Comparison of ENCODE assay signal across 24 cellular contexts in genomic region chr20:2300420-2300819, GRCh38. TPM values are rescaled to one million over a fixed set of nuclear protein-coding genes. Genes with fewer than 3 reads are reported as not detected.
DNase-seq lines count a peak whose midpoint lies in the region; ATAC-seq and TF ChIP-seq lines count a peak whose summit lies in the region.
"Had no signal": no experiment of that assay in that cellular context is flagged by ENCODE, and none has a peak within 500 bp of the region (broad histone marks: within the 10 kb centered on the region; RNA-seq: fewer than 3 reads in every experiment).

No MANE protein-coding gene starts in this region.

- H3K27me3 ChIP-seq in right lobe of liver, result no peaks in the 10 kb centered on the region
- H3K27me3 ChIP-seq in upper lobe of left lung, result no peaks in the 10 kb centered on the region
- H3K27me3 ChIP-seq: SJSA1 had no signal

- ATAC-seq in right lobe of liver, result peak; percentile 69 to 73 (median 72)
- ATAC-seq in upper lobe of left lung (ENCODE audit: low FRiP score in 2 of 2), result no peak
- ATAC-seq: T-cell had no signal

- WGBS in right lobe of liver (ENCODE audit: insufficient coverage, low coverage, low lambda C conversion rate, missing lambda C conversion rate), result 56% methylated on average over 2 of the region's 3 CpGs
- WGBS in upper lobe of left lung, 2 donors, result 39 to 41% methylated on average over 3 of the region's 3 CpGs

- H3K4me3 ChIP-seq in right lobe of liver, result no peak overlapping the region
- no peak overlapping the region for H3K4me3 ChIP-seq in upper lobe of left lung
- H3K4me3 ChIP-seq: dorsolateral prefrontal cortex, lung, psoas muscle, SJSA1 had no signal

- TF ChIP-seq CTCF in right lobe of liver (IDR thresholded peaks at IDR 0.05) (no peak), upper lobe of left lung (IDR thresholded peaks at IDR 0.05) (no peak), GM10248 (IDR thresholded peaks at IDR 0.05; ENCODE audit: control extremely low read depth, extremely low read depth, low read depth, missing control alignments) (no peak)

- H3K9me3 ChIP-seq in right lobe of liver (no peaks in the 10 kb centered on the region), upper lobe of left lung (no peaks in the 10 kb centered on the region)
- H3K9me3 ChIP-seq: psoas muscle, SJSA1 had no signal

- H3K36me3 ChIP-seq in right lobe of liver, result no peaks in the 10 kb centered on the region
- no peaks in the 10 kb centered on the region for H3K36me3 ChIP-seq in upper lobe of left lung
- H3K36me3 ChIP-seq: SJSA1 had no signal

- POLR2A ChIA-PET in GM10248 (lab: Yijun Ruan, JAX), result no interaction called here

- CTCF ChIA-PET in GM10248 (lab: Yijun Ruan, JAX), result interaction anchor here (0.7 to 1.4 kb wide), 2 partner anchors 15 to 93 kb away, joined by 3 to 6 read pairs; no protein-coding TSS in a partner anchor

- DNase-seq in HuH-7.5 (ENCODE audit: low spot score) (peak; percentile 36), RPMI7951 (ENCODE audit: low read depth) (peak; percentile 37), right lobe of liver (peak; percentile 65 to 90 (median 81)), upper lobe of left lung (peak in 1 of 2 donors; percentile 61), DMS79 (lab: John Stamatoyannopoulos, UW) (no peak), NCI-H446 treated with DMSO at 0.1 percent for 48 hours (lab: John Stamatoyannopoulos, UW) (no peak), GM10248 (ENCODE audit: extremely low spot score) (no peak)
- DNase-seq: activated CD4-positive, alpha-beta memory T cell treated with anti-CD3 and anti-CD28 coated beads, Interleukin-2, amount 10 ng/mL, durations not matched to agents 7 days and 5 days; activated naive CD8-positive, alpha-beta T cell treated with anti-CD3 and anti-CD28 coated beads for 36 hours; CD8-positive, alpha-beta memory T cell; central memory CD4-positive, alpha-beta T cell; NCI-H1105; NCI-H2029; NCI-H2227 treated with DMSO at 0.1 percent for 48 hours; NCI-H774; small intestine; stimulated activated CD4-positive, alpha-beta T cell treated with anti-CD3 and anti-CD28 coated beads, Interleukin-2, amount 100 ng/mL, for 24 hours had no signal

- TF ChIP-seq POLR2A in right lobe of liver (IDR thresholded peaks at IDR 0.05), result no peak
- TF ChIP-seq POLR2A in upper lobe of left lung (IDR thresholded peaks at IDR 0.05), result no peak

- no peak for TF ChIP-seq EP300 in upper lobe of left lung (IDR thresholded peaks at IDR 0.05)

- peak overlapping the region; percentile 59 to 85 (median 83) for H3K27ac ChIP-seq in right lobe of liver
- H3K27ac ChIP-seq in upper lobe of left lung, result peak overlapping the region; percentile 55 to 70 (median 65)
- H3K27ac ChIP-seq: psoas muscle, SJSA1 had no signal

- intact Hi-C loops in right lobe of liver (cut with DNase I), result no loop called here

- H3K4me1 ChIP-seq in right lobe of liver, result peaks cover 0 to 64% (median 33%) of the 10 kb centered on the region in 4 donors
- H3K4me1 ChIP-seq in upper lobe of left lung, result peaks cover 0 to 15% (median 8%) of the 10 kb centered on the region in 4 donors
- H3K4me1 ChIP-seq: psoas muscle had no signal

RNA-seq across cellular contexts. Expression of gene TGM3, which starts 4.6 kb away (rescaled TPM):
- total RNA-seq in RPMI7951 (2014; rRNA removed; shearing (Covaris generic)), result not detected in 2 replicates
- 1 to 10 TPM in 1 of 6 experiments, under 1 TPM in 3, not detected in 2; 0.15 to 3.0 (median 0.30) TPM for total RNA-seq in right lobe of liver
- total RNA-seq in upper lobe of left lung, result 1 to 10 TPM in 1 of 6 donors, under 1 TPM in 4, not detected in 1; 0.33 to 1.0 (median 0.46) TPM
- total RNA-seq: activated CD4-positive, alpha-beta memory T cell treated with anti-CD3 and anti-CD28 coated beads, Interleukin-2, amount 10 ng/mL, durations not matched to agents 7 days and 5 days; activated naive CD8-positive, alpha-beta T cell treated with anti-CD3 and anti-CD28 coated beads for 36 hours; astrocyte; CD8-positive, alpha-beta memory T cell; glomerular endothelial cell; T-cell had no signal

Comparison
In these comparisons a context has a peak if more than half of its experiments do, and no peak if none do; other contexts are left out.
1. DNase-seq: peak in HuH-7.5 (single experiment), RPMI7951 (single experiment) and right lobe of liver (3 of 3); none in DMS79 (single experiment), NCI-H446 treated with DMSO at 0.1 percent for 48 hours (single experiment) and GM10248 (single experiment).
2. ATAC-seq: peak in right lobe of liver (4 of 4); none in upper lobe of left lung (0 of 2).